14 cellular contexts compared by ENCODE assay signal in the genomic region with DNA sequence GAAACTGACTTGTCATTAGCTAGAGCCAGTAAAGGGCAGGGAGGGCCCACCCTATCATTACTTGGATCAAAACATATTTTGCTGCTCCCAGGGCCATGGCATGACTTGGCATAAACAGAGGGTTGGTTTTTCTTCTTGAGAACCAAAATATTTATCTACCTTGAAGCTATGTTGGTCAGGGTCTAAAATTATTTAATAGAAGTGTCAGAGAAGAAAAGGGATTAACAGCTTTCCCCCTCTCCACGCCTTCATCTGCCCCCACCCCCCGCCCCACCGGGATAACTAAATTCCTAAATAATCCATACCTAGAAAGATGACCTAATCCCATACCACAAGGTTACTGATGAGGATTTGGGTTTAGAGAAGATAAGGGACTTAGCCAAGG.
"Had no signal": no experiment of that assay in that cellular context is flagged by ENCODE, and none has a peak within 500 bp of the region (broad histone marks: within the 10 kb centered on the region; RNA-seq: fewer than 3 reads in every experiment).

No MANE protein-coding gene starts in this region.

- H3K27me3 ChIP-seq: gastrocnemius medialis, testis had no signal

- FAIRE-seq: endometrium, kidney, TTC549 had no signal

- H3K27ac ChIP-seq: gastrocnemius medialis, testis had no signal

- ATAC-seq: activated CD4-positive, CD25-positive, alpha-beta regulatory T cell treated with anti-CD3 and anti-CD28 coated beads, Interleukin-2, amount 50 U/mL, for 24 hours; activated naive CD4-positive, alpha-beta T cell treated with anti-CD3 and anti-CD28 coated beads, Interleukin-2, amount 50 U/mL, for 72 hours; gastrocnemius medialis; left ventricle myocardium superior; stimulated activated naive CD8-positive, alpha-beta T cell treated with anti-CD3 and anti-CD28 coated beads, Interleukin-15, amount 100 ng/mL, for 72 hours; T-helper 17 cell had no signal

- H3K9me3 ChIP-seq: gastrocnemius medialis, testis had no signal

- H3K4me3 ChIP-seq: gastrocnemius medialis, testis had no signal

- H3K36me3 ChIP-seq: gastrocnemius medialis had no signal

- DNase-seq: activated CD4-positive, alpha-beta T cell treated with anti-CD3 and anti-CD28 coated beads, Interleukin-2, amount 50 U/mL, for 4 hours; activated T-cell treated with anti-CD3 and anti-CD28 coated beads, Interleukin-2, amount 50 U/mL, for 1 hour; gastrocnemius medialis; kidney; left ventricle myocardium superior; stimulated activated CD4-positive, alpha-beta T cell treated with anti-CD3 and anti-CD28 coated beads, Interleukin-4, amount 100 ng/mL, for 1 hour; stimulated activated CD8-positive, alpha-beta memory T cell treated with anti-CD3 and anti-CD28 coated beads, Interleukin-4, amount 100 ng/mL, for 48 hours; stimulated activated naive CD8-positive, alpha-beta T cell treated with anti-CD3 and anti-CD28 coated beads, Interleukin-15, amount 100 ng/mL, for 72 hours; T-helper 17 cell; testis had no signal
